In the genomic region with DNA sequence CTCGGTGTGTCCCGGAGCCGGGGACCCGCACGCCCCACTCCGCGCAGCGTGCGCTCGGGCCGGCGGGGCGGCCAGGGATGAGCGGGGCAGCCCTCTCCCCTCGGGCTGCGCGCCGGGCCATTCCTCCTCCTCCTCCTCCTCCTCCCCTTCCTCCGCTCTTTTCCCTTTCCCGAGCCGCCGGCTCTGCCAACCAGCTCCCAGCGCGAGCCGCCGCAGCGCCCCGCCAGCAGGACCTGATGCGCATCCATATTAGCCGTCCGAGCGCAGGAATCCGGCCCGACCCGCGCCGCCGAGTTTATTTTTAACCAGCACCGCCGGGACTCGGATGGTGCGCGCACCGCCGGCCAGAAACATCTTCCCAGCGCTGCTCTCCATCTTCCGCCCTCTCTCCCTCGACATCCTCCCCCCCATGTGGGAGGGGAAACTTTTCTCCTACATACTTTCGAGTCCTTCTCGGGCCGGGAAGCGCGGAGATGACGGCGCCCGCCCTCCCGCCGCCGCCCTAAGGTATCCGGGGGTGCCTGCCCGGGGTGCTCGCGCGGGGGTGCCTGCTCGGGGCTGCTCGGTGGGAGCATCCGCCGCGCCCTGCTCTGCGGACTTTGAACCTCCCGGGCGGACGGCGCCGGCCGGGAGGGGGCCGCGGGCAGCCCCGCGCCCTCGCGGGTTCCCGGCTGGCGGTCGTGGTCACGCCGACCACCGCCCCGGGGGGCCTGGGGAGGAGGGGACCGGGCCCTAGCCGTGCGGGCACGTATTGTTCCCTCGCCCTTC, we compare ENCODE assay signal across 8 cellular contexts. TPM values are rescaled to one million over a fixed set of nuclear protein-coding genes. Genes with fewer than 3 reads are reported as not detected.
DNase-seq lines count a peak whose midpoint lies in the region; ATAC-seq and TF ChIP-seq lines count a peak whose summit lies in the region.

No MANE protein-coding gene starts in this region.

- DNase-seq in NCI-H2029 (lab: John Stamatoyannopoulos, UW) (peak; percentile 36), NCI-H2029 treated with DMSO at 0.1 percent for 48 hours (lab: John Stamatoyannopoulos, UW) (no peak), memory B cell (ENCODE audit: low spot score in 2 of 2) (peak in 1 of 2 donors; percentile 54)
- DNase-seq in activated CD4-positive, alpha-beta T cell treated with anti-CD3 and anti-CD28 coated beads, Interleukin-2, amount 10 ng/mL, durations not matched to agents 7 days and 5 days = peak; percentile 38
- peak in 2 of 3 donors; percentile 21 to 23 for DNase-seq in effector memory CD4-positive, alpha-beta T cell
- DNase-seq in effector CD8-positive, alpha-beta T cell (lab: John Stamatoyannopoulos, UW) = no peak

- H3K27ac ChIP-seq in effector memory CD4-positive, alpha-beta T cell (ENCODE audit: insufficient read depth, low read length, poor library complexity, severe bottlenecking) = peak overlapping the region; percentile 70

- peaks cover 3% of the 10 kb centered on the region for H3K4me1 ChIP-seq in effector memory CD4-positive, alpha-beta T cell (ENCODE audit: control insufficient read depth, insufficient read depth, low read length, poor library complexity, severe bottlenecking)

- H3K4me3 Mint-ChIP-seq in activated CD4-positive, alpha-beta T cell treated with anti-CD3 and anti-CD28 coated beads, Interleukin-2, amount 10 ng/mL, durations not matched to agents 7 days and 5 days = peak overlapping the region; percentile 95
- peak overlapping the region; percentile 92 for H3K4me3 Mint-ChIP-seq in memory B cell
- peak overlapping the region; percentile 97 for H3K4me3 Mint-ChIP-seq in stimulated activated memory B cell treated with anti-CD40 and anti-IgM and Interleukin-4, amounts not matched to agents 10 μg/mL and 1 μg/mL and 100 μg/mL, for 72 hours

- H3K4me1 Mint-ChIP-seq in activated CD4-positive, alpha-beta T cell treated with anti-CD3 and anti-CD28 coated beads, Interleukin-2, amount 10 ng/mL, durations not matched to agents 7 days and 5 days = peaks cover 44% of the 10 kb centered on the region
- peaks cover 30% of the 10 kb centered on the region for H3K4me1 Mint-ChIP-seq in memory B cell
- peaks cover 41% of the 10 kb centered on the region for H3K4me1 Mint-ChIP-seq in stimulated activated memory B cell treated with anti-CD40 and anti-IgM and Interleukin-4, amounts not matched to agents 10 μg/mL and 1 μg/mL and 100 μg/mL, for 72 hours

- H3K4me3 ChIP-seq in effector memory CD4-positive, alpha-beta T cell (ENCODE audit: insufficient read depth, low read depth, low read length, poor library complexity, severe bottlenecking) = peak overlapping the region; percentile 76

- CTCF ChIA-PET in activated CD4-positive, alpha-beta T cell treated with anti-CD3 and anti-CD28 coated beads, Interleukin-2, amount 10 ng/mL, durations not matched to agents 7 days and 5 days (lab: Charles Lee) = interaction anchor here (1.1 kb wide), 1 partner anchor 27 kb away, joined by 4 read pairs; no protein-coding TSS in a partner anchor

- TF ChIP-seq RAD21 in Ishikawa (IDR thresholded peaks at IDR 0.05; ENCODE audit: low read depth) = no peak; the same call in 1 of the 2 replicates

- no peaks in the 10 kb centered on the region for H3K9me3 Mint-ChIP-seq in activated CD4-positive, alpha-beta T cell treated with anti-CD3 and anti-CD28 coated beads, Interleukin-2, amount 10 ng/mL, durations not matched to agents 7 days and 5 days
- H3K9me3 Mint-ChIP-seq in memory B cell = no peaks in the 10 kb centered on the region
- H3K9me3 Mint-ChIP-seq in stimulated activated memory B cell treated with anti-CD40 and anti-IgM and Interleukin-4, amounts not matched to agents 10 μg/mL and 1 μg/mL and 100 μg/mL, for 72 hours = no peaks in the 10 kb centered on the region

- H3K9me3 ChIP-seq in effector memory CD4-positive, alpha-beta T cell (ENCODE audit: control insufficient read depth, low read length) = no peaks in the 10 kb centered on the region

- POLR2A ChIA-PET in activated CD4-positive, alpha-beta T cell treated with anti-CD3 and anti-CD28 coated beads, Interleukin-2, amount 10 ng/mL, durations not matched to agents 7 days and 5 days (lab: Charles Lee) = no interaction called here

- H3K27ac Mint-ChIP-seq in activated CD4-positive, alpha-beta T cell treated with anti-CD3 and anti-CD28 coated beads, Interleukin-2, amount 10 ng/mL, durations not matched to agents 7 days and 5 days = peak overlapping the region; percentile 94
- peak overlapping the region; percentile 83 for H3K27ac Mint-ChIP-seq in memory B cell
- H3K27ac Mint-ChIP-seq in stimulated activated memory B cell treated with anti-CD40 and anti-IgM and Interleukin-4, amounts not matched to agents 10 μg/mL and 1 μg/mL and 100 μg/mL, for 72 hours = peak overlapping the region; percentile 94

- peaks cover 11% of the 10 kb centered on the region for H3K36me3 Mint-ChIP-seq in activated CD4-positive, alpha-beta T cell treated with anti-CD3 and anti-CD28 coated beads, Interleukin-2, amount 10 ng/mL, durations not matched to agents 7 days and 5 days (ENCODE audit: low read depth)
- no peaks in the 10 kb centered on the region for H3K36me3 Mint-ChIP-seq in memory B cell
- no peaks in the 10 kb centered on the region for H3K36me3 Mint-ChIP-seq in stimulated activated memory B cell treated with anti-CD40 and anti-IgM and Interleukin-4, amounts not matched to agents 10 μg/mL and 1 μg/mL and 100 μg/mL, for 72 hours

- TF ChIP-seq EP300 in Ishikawa (IDR thresholded peaks at IDR 0.05; ENCODE audit: borderline replicate concordance) = no peak

- no peaks in the 10 kb centered on the region for H3K27me3 ChIP-seq in effector memory CD4-positive, alpha-beta T cell (replicated peaks; ENCODE audit: control insufficient read depth, insufficient read depth, low read length, poor library complexity, severe bottlenecking)

- H3K27me3 Mint-ChIP-seq in activated CD4-positive, alpha-beta T cell treated with anti-CD3 and anti-CD28 coated beads, Interleukin-2, amount 10 ng/mL, durations not matched to agents 7 days and 5 days = no peaks in the 10 kb centered on the region
- H3K27me3 Mint-ChIP-seq in memory B cell = no peaks in the 10 kb centered on the region
- no peaks in the 10 kb centered on the region for H3K27me3 Mint-ChIP-seq in stimulated activated memory B cell treated with anti-CD40 and anti-IgM and Interleukin-4, amounts not matched to agents 10 μg/mL and 1 μg/mL and 100 μg/mL, for 72 hours

- H3K36me3 ChIP-seq in effector memory CD4-positive, alpha-beta T cell (ENCODE audit: control insufficient read depth, insufficient read depth, low read length) = no peaks in the 10 kb centered on the region

- peak; percentile 9 for ATAC-seq in memory B cell (ENCODE audit: low read depth)
- ATAC-seq in stimulated activated memory B cell treated with anti-CD40 and anti-IgM and Interleukin-4, amounts not matched to agents 10 μg/mL and 1 μg/mL and 100 μg/mL, for 72 hours = peak; percentile 42

TF ChIP-seq in Ishikawa, 13 proteins besides CTCF, POLR2A, EP300 and RAD21:
- TF ChIP-seq TEAD4 (IDR thresholded peaks at IDR 0.05) (0 out of 2 replicates have a peak, but pooled peaks have one; percentile 26), TCF12 (IDR thresholded peaks at IDR 0.05; ENCODE audit: low read depth) (peak; percentile 12; the same call in 1 of the 2 replicates), CREB1 (IDR thresholded peaks at IDR 0.05; ENCODE audit: low read depth) (no peak), ZBTB7A (IDR thresholded peaks at IDR 0.05; ENCODE audit: low read depth) (0 out of 2 replicates have a peak, but pooled peaks have one; percentile 53)
- TF ChIP-seq, protein P1, sequence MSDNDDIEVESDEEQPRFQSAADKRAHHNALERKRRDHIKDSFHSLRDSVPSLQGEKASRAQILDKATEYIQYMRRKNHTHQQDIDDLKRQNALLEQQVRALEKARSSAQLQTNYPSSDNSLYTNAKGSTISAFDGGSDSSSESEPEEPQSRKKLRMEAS (IDR thresholded peaks at IDR 0.05) = peak; percentile 22; the same call in 1 of the 2 replicates

RNA-seq across cellular contexts. Expression of a gene that starts 0.6 kb away (rescaled TPM):
- 10 to 100 TPM; 27.2 to 30.1 TPM for total RNA-seq in activated CD4-positive, alpha-beta T cell treated with anti-CD3 and anti-CD28 coated beads, Interleukin-2, amount 10 ng/mL, durations not matched to agents 7 days and 5 days

Comparison
In these comparisons a context has a peak if more than half of its experiments do, and no peak if none do; other contexts are left out.
1. DNase-seq: peak in NCI-H2029 (single experiment), activated CD4-positive, alpha-beta T cell treated with anti-CD3 and anti-CD28 coated beads, Interleukin-2, amount 10 ng/mL, durations not matched to agents 7 days and 5 days (single experiment) and effector memory CD4-positive, alpha-beta T cell (2 of 3); none in NCI-H2029 treated with DMSO at 0.1 percent for 48 hours (single experiment) and effector CD8-positive, alpha-beta T cell (single experiment).
2. Peak in every context shown above with its lines, with median percentiles within 50 percentile points of each other: H3K27ac Mint-ChIP-seq and H3K4me3 Mint-ChIP-seq.